Comparison of ENCODE assay signal across 8 cellular contexts in genomic region chr6:13874191-13874549, GRCh38. TPM values are rescaled to one million over a fixed set of nuclear protein-coding genes. Genes with fewer than 3 reads are reported as not detected.
A peak's percentile ranks its signal among the peaks of the same experiment; 100 is the strongest.
DNase-seq lines count a peak whose midpoint lies in the region; ATAC-seq, FAIRE-seq and TF ChIP-seq lines count a peak whose summit lies in the region.

No MANE protein-coding gene starts in this region.

- no peaks in the 10 kb centered on the region for H4K20me1 ChIP-seq in HepG2 (ENCODE audit: insufficient read depth, low read length)

- intact Hi-C loops in HepG2 (cut with micrococcal nuclease; ENCODE audit: unreplicated experiment), result no loop called here

- peak overlapping the region; percentile 82 for H3K4me2 ChIP-seq in HepG2 (ENCODE audit: low read depth, low read length)

- peak overlapping the region; percentile 2; the same call in 1 of the 2 replicates for H3K9ac ChIP-seq in HepG2 (ENCODE audit: insufficient read depth, low read depth, low read length)

- H3K27ac Mint-ChIP-seq in activated CD8-positive, alpha-beta memory T cell treated with anti-CD3 and anti-CD28 coated beads, Interleukin-2, amount 10 ng/mL, durations not matched to agents 7 days and 5 days, result no peak overlapping the region
- peak overlapping the region; percentile 28 for H3K27ac Mint-ChIP-seq in activated T-helper 17 cell treated with anti-CD3 and anti-CD28 coated beads, Interleukin-2, amount 50 U/mL, for 72 hours

- H3K4me1 ChIP-seq in HepG2 (ENCODE audit: insufficient read depth, low read length), result peaks cover 13% of the 10 kb centered on the region
- peaks cover 0 to 19% (median 11%) of the 10 kb centered on the region in 4 donors for H3K4me1 ChIP-seq in tibial nerve

- in situ Hi-C loops in HepG2 (cut with HindIII; ENCODE audit: extremely low pct_ligation_motif_present, low pct_unique_long_range_greater_than_20kb), result no loop called here

- no peaks in the 10 kb centered on the region for H3K9me3 ChIP-seq in HepG2 (ENCODE audit: low read length)
- H3K9me3 ChIP-seq in tibial nerve, result peaks cover 0 to 6% (median 0%) of the 10 kb centered on the region in 4 donors

- TF ChIP-seq CTCF in HepG2 (CRISPR knock-in tag; IDR thresholded peaks at IDR 0.05) (no peak), tibial nerve (IDR thresholded peaks at IDR 0.05) (no peak), omental fat pad (IDR thresholded peaks at IDR 0.05) (no peak)

- no peak for TF ChIP-seq RAD21 in HepG2 (CRISPR knock-in tag; IDR thresholded peaks at IDR 0.05)

- peak overlapping the region; percentile 67 for H3K4me3 Mint-ChIP-seq in activated CD8-positive, alpha-beta memory T cell treated with anti-CD3 and anti-CD28 coated beads, Interleukin-2, amount 10 ng/mL, durations not matched to agents 7 days and 5 days
- H3K4me3 Mint-ChIP-seq in activated T-helper 17 cell treated with anti-CD3 and anti-CD28 coated beads, Interleukin-2, amount 50 U/mL, for 72 hours, result peak overlapping the region; percentile 82

- TF ChIP-seq POLR2A in HepG2 (IDR thresholded peaks at IDR 0.05; ENCODE audit: insufficient read depth in 1 of 2, low read depth in 2 of 2, low read length in 2 of 2) (no peak), tibial nerve (IDR thresholded peaks at IDR 0.05) (no peak)

- H3K27ac ChIP-seq in HepG2 (ENCODE audit: extremely low read length, insufficient read depth, low read length) (no peak overlapping the region), tibial nerve (no peak overlapping the region)

- H3K4me1 Mint-ChIP-seq in activated CD8-positive, alpha-beta memory T cell treated with anti-CD3 and anti-CD28 coated beads, Interleukin-2, amount 10 ng/mL, durations not matched to agents 7 days and 5 days, result peaks cover 8% of the 10 kb centered on the region
- peaks cover 5% of the 10 kb centered on the region for H3K4me1 Mint-ChIP-seq in activated T-helper 17 cell treated with anti-CD3 and anti-CD28 coated beads, Interleukin-2, amount 50 U/mL, for 72 hours

- CTCF ChIA-PET in activated CD8-positive, alpha-beta memory T cell treated with anti-CD3 and anti-CD28 coated beads, Interleukin-2, amount 10 ng/mL, durations not matched to agents 7 days and 5 days (lab: Charles Lee), result interaction anchor here (0.6 to 2.6 kb wide), 15 partner anchors 13 to 193 kb away, joined by 3 to 32 read pairs (median 3); no protein-coding TSS in a partner anchor
- CTCF ChIA-PET in HepG2 (lab: Yijun Ruan, JAX; ENCODE audit: low intra/inter-chr PET ratio, low total read pairs), result interaction anchor here (2.1 kb wide), 2 partner anchors 79 to 193 kb away, joined by 10 to 20 read pairs; no protein-coding TSS in a partner anchor

- peak overlapping the region; percentile 62 for H2AFZ ChIP-seq in HepG2 (ENCODE audit: low read length)

- no peak for ATAC-seq in activated CD8-positive, alpha-beta memory T cell treated with anti-CD3 and anti-CD28 coated beads, Interleukin-2, amount 10 ng/mL, durations not matched to agents 7 days and 5 days
- no peak for ATAC-seq in activated T-helper 17 cell treated with anti-CD3 and anti-CD28 coated beads, Interleukin-2, amount 50 U/mL, for 72 hours (replicated peaks)
- peak; percentile 8; the same call in 1 of the 3 replicates for ATAC-seq in HepG2
- ATAC-seq in GM21360 (IDR thresholded peaks at IDR 0.05; ENCODE audit: unreplicated experiment), result no peak
- no peak for ATAC-seq in omental fat pad (ENCODE audit: low FRiP score)

- 58% methylated on average over 8 of the region's 8 CpGs for WGBS in HepG2 (ENCODE audit: low lambda C conversion rate)
- WGBS in tibial nerve, 2 donors, result 85% methylated on average over 8 of the region's 8 CpGs

- H3K27me3 Mint-ChIP-seq in activated CD8-positive, alpha-beta memory T cell treated with anti-CD3 and anti-CD28 coated beads, Interleukin-2, amount 10 ng/mL, durations not matched to agents 7 days and 5 days, result peaks cover 17% of the 10 kb centered on the region
- H3K27me3 Mint-ChIP-seq in activated T-helper 17 cell treated with anti-CD3 and anti-CD28 coated beads, Interleukin-2, amount 50 U/mL, for 72 hours, result peaks cover 4% of the 10 kb centered on the region

- BruUV-seq in HepG2 (replicated peaks; lab: Mats Ljungman, UMichigan), result no TSS peak

- H3K4me3 ChIP-seq in HepG2 (replicated peaks in 1 of 3; ENCODE audit: insufficient read depth in 1 of 3, low read depth in 2 of 3, low read length in 3 of 3) (peak overlapping the region; percentile 23 to 64 (median 39); a peak in 5 of 6 replicates), tibial nerve (peak overlapping the region in 3 of 4 donors; percentile 39 to 46 (median 43))

- peaks cover 1 to 22% of the 10 kb centered on the region in 2 experiments; a peak in 4 of 5 replicates for H3K27me3 ChIP-seq in HepG2 (ENCODE audit: control insufficient read depth in 1 of 2, insufficient read depth in 2 of 2, low read length in 2 of 2)
- peaks cover 0 to 6% of the 10 kb centered on the region in 2 donors for H3K27me3 ChIP-seq in tibial nerve

- POLR2A ChIA-PET in HepG2 (lab: Yijun Ruan, JAX), result no interaction called here

- no peaks in the 10 kb centered on the region for H3K36me3 Mint-ChIP-seq in activated CD8-positive, alpha-beta memory T cell treated with anti-CD3 and anti-CD28 coated beads, Interleukin-2, amount 10 ng/mL, durations not matched to agents 7 days and 5 days
- H3K36me3 Mint-ChIP-seq in activated T-helper 17 cell treated with anti-CD3 and anti-CD28 coated beads, Interleukin-2, amount 50 U/mL, for 72 hours (ENCODE audit: low read depth), result no peaks in the 10 kb centered on the region

- H3K36me3 ChIP-seq in HepG2 (replicated peaks in 1 of 2; ENCODE audit: control insufficient read depth in 1 of 2, insufficient read depth in 2 of 2, low read length in 2 of 2), result no peaks in the 10 kb centered on the region
- H3K36me3 ChIP-seq in tibial nerve, result no peaks in the 10 kb centered on the region

- DNase-seq in activated CD8-positive, alpha-beta memory T cell treated with anti-CD3 and anti-CD28 coated beads, Interleukin-2, amount 10 ng/mL, durations not matched to agents 7 days and 5 days, result no peak
- DNase-seq in activated CD8-positive, alpha-beta memory T cell treated with anti-CD3 and anti-CD28 coated beads, Interleukin-2, amount 50 U/mL, for 48 hours, result no peak
- DNase-seq in HepG2 (ENCODE audit: low spot score) (no peak), tibial nerve (ENCODE audit: low spot score in 2 of 2) (no peak), AML-193 (lab: John Stamatoyannopoulos, UW) (no peak), omental fat pad (ENCODE audit: low spot score) (no peak)

- FAIRE-seq in HepG2 (lab: Jason Lieb, UNC), result no peak

- H3K79me2 ChIP-seq in HepG2 (ENCODE audit: insufficient read depth, low read length), result no peaks in the 10 kb centered on the region

- TF ChIP-seq EP300 in HepG2 (IDR thresholded peaks at IDR 0.05; ENCODE audit: low read depth in 2 of 2, low read length in 2 of 2) (no peak), HepG2 (CRISPR knock-in tag; IDR thresholded peaks at IDR 0.05; ENCODE audit: borderline replicate concordance) (no peak), tibial nerve (IDR thresholded peaks at IDR 0.05) (no peak)

- H3K9me3 Mint-ChIP-seq in activated CD8-positive, alpha-beta memory T cell treated with anti-CD3 and anti-CD28 coated beads, Interleukin-2, amount 10 ng/mL, durations not matched to agents 7 days and 5 days (ENCODE audit: low read depth), result no peaks in the 10 kb centered on the region
- H3K9me3 Mint-ChIP-seq in activated T-helper 17 cell treated with anti-CD3 and anti-CD28 coated beads, Interleukin-2, amount 50 U/mL, for 72 hours, result no peaks in the 10 kb centered on the region

RNA-seq across cellular contexts. Expression of gene RNF182, which starts 50.6 kb away (rescaled TPM):
- not detected for total RNA-seq in activated CD8-positive, alpha-beta memory T cell treated with anti-CD3 and anti-CD28 coated beads, Interleukin-2, amount 10 ng/mL, durations not matched to agents 7 days and 5 days
- not detected for total RNA-seq in activated T-helper 17 cell treated with anti-CD3 and anti-CD28 coated beads, Interleukin-2, amount 50 U/mL, for 72 hours
- total RNA-seq in HepG2 (2016; rRNA removed; fragmentation: Illumina TruSeq; extraction: Trizol) (not detected in 2 replicates), tibial nerve (1 to 10 TPM in 1 of 4 donors, under 1 TPM in 1, not detected in 2; 0.39 to 2.1 TPM), omental fat pad (1 to 10 TPM in 2 of 4 donors, under 1 TPM in 1, not detected in 1; 0.96 to 2.1 (median 1.9) TPM)
- not detected in 2 replicates for total RNA-seq in HepG2 (2016; cell fraction: cytosol; rRNA removed; fragmentation: Illumina TruSeq; extraction: Trizol; ENCODE audit: low read depth)
- total RNA-seq in HepG2 (2016; cell fraction: insoluble cytoplasmic fraction; rRNA removed; fragmentation: Illumina TruSeq; extraction: Trizol), result not detected in 2 replicates
- not detected in 2 replicates for total RNA-seq in HepG2 (2016; cell fraction: membrane; rRNA removed; fragmentation: Illumina TruSeq; extraction: Trizol)
- total RNA-seq in HepG2 (2016; cell fraction: nucleus; rRNA removed; fragmentation: Illumina TruSeq; extraction: Trizol), result not detected in 2 replicates
- polyA plus RNA-seq in HepG2 (2011; rRNA removed), result not detected in 2 replicates
- polyA plus RNA-seq in HepG2 (2011; cell fraction: cytosol; rRNA removed), result 0.04 TPM in 1 of 2 replicates, not detected in the other
- not detected in 2 replicates for polyA plus RNA-seq in HepG2 (2011; cell fraction: nucleus; rRNA removed)
- polyA plus RNA-seq in HepG2 (2012), result not detected in 2 replicates
- not detected in 2 replicates for polyA plus RNA-seq in HepG2 (2016; cell fraction: cytosol; fragmentation: Illumina TruSeq; extraction: Trizol; ENCODE audit: low read depth)
- not detected in 2 replicates for polyA plus RNA-seq in HepG2 (2016; cell fraction: insoluble cytoplasmic fraction; fragmentation: Illumina TruSeq; extraction: Trizol; ENCODE audit: low read depth)
- polyA plus RNA-seq in HepG2 (2016; cell fraction: membrane; fragmentation: Illumina TruSeq; extraction: Trizol; ENCODE audit: low read depth), result not detected in 2 replicates
- polyA plus RNA-seq in HepG2 (2016; cell fraction: nucleus; fragmentation: Illumina TruSeq; extraction: Trizol; ENCODE audit: insufficient read depth, low read depth), result not detected in 2 replicates
- 133 TPM in 1 of 2 replicates, not detected in the other for polyA minus RNA-seq in HepG2 (2011; rRNA and poly(A)+ RNA removed; ENCODE audit: low replicate concordance)
- 0.59 TPM in 1 of 2 replicates, not detected in the other for polyA minus RNA-seq in HepG2 (2011; cell fraction: cytosol; rRNA and poly(A)+ RNA removed)
- polyA minus RNA-seq in HepG2 (2011; cell fraction: nucleus; rRNA and poly(A)+ RNA removed), result 0.26 TPM in 1 of 2 replicates, not detected in the other

RNA-seq across cellular contexts. Expression of gene MCUR1, which starts 59.8 kb away (rescaled TPM):
- total RNA-seq in activated CD8-positive, alpha-beta memory T cell treated with anti-CD3 and anti-CD28 coated beads, Interleukin-2, amount 10 ng/mL, durations not matched to agents 7 days and 5 days, result 10 to 100 TPM; 27.7 to 31.1 TPM
- total RNA-seq in activated T-helper 17 cell treated with anti-CD3 and anti-CD28 coated beads, Interleukin-2, amount 50 U/mL, for 72 hours, result 10 to 100 TPM; 21.1 to 40.8 TPM
- total RNA-seq in HepG2 (2016; rRNA removed; fragmentation: Illumina TruSeq; extraction: Trizol) (27.6 and 29.6 TPM in 2 replicates), tibial nerve (10 to 100 TPM in 2 of 4 donors, 1 to 10 TPM in 2; 7.9 to 23.7 (median 9.9) TPM), omental fat pad (10 to 100 TPM in 3 of 4 donors, 1 to 10 TPM in 1; 7.7 to 12.3 (median 11.8) TPM)
- 53.0 and 63.9 TPM in 2 replicates for total RNA-seq in HepG2 (2016; cell fraction: cytosol; rRNA removed; fragmentation: Illumina TruSeq; extraction: Trizol; ENCODE audit: low read depth)
- total RNA-seq in HepG2 (2016; cell fraction: insoluble cytoplasmic fraction; rRNA removed; fragmentation: Illumina TruSeq; extraction: Trizol), result 21.6 and 28.6 TPM in 2 replicates
- 57.1 and 61.7 TPM in 2 replicates for total RNA-seq in HepG2 (2016; cell fraction: membrane; rRNA removed; fragmentation: Illumina TruSeq; extraction: Trizol)
- total RNA-seq in HepG2 (2016; cell fraction: nucleus; rRNA removed; fragmentation: Illumina TruSeq; extraction: Trizol), result 13.6 and 16.9 TPM in 2 replicates
- polyA plus RNA-seq in HepG2 (2011; rRNA removed), result 6.5 and 8.0 TPM in 2 replicates
- polyA plus RNA-seq in HepG2 (2011; cell fraction: cytosol; rRNA removed), result 5.1 and 6.7 TPM in 2 replicates
- 2.7 and 2.9 TPM in 2 replicates for polyA plus RNA-seq in HepG2 (2011; cell fraction: nucleus; rRNA removed)
- 9.7 and 12.4 TPM in 2 replicates for polyA plus RNA-seq in HepG2 (2012)
- 115 and 150 TPM in 2 replicates for polyA plus RNA-seq in HepG2 (2016; cell fraction: cytosol; fragmentation: Illumina TruSeq; extraction: Trizol; ENCODE audit: low read depth)
- 35.0 and 35.4 TPM in 2 replicates for polyA plus RNA-seq in HepG2 (2016; cell fraction: insoluble cytoplasmic fraction; fragmentation: Illumina TruSeq; extraction: Trizol; ENCODE audit: low read depth)
- polyA plus RNA-seq in HepG2 (2016; cell fraction: membrane; fragmentation: Illumina TruSeq; extraction: Trizol; ENCODE audit: low read depth), result 81.5 and 91.1 TPM in 2 replicates
- polyA plus RNA-seq in HepG2 (2016; cell fraction: nucleus; fragmentation: Illumina TruSeq; extraction: Trizol; ENCODE audit: insufficient read depth, low read depth), result 29.5 and 30.1 TPM in 2 replicates
- polyA minus RNA-seq in HepG2 (2011; rRNA and poly(A)+ RNA removed; ENCODE audit: low replicate concordance), result 6.4 and 12.9 TPM in 2 replicates
- polyA minus RNA-seq in HepG2 (2011; cell fraction: cytosol; rRNA and poly(A)+ RNA removed), result 5.0 and 5.7 TPM in 2 replicates
- polyA minus RNA-seq in HepG2 (2011; cell fraction: nucleus; rRNA and poly(A)+ RNA removed), result 10.2 and 13.0 TPM in 2 replicates
